Comparison of ENCODE assay signal across 15 cellular contexts in the genomic region with DNA sequence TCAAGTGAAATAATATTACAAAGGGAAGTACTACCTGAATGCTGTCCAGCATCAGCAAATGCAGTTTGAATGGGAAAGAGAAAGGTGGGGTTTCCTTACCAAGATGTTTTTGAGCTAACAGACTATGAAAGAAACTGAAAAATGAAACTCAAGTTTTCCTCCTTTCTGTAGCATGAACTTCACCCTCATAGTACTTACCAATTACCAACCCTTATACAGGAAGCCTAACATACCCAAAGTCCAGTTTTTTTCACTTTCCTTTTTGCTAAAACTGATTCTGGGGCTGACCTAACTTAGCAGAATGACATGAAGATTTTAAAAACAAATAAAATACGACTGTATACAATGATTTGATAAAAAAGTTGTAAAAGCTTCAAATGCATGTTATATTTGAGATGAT. TPM values are rescaled to one million over a fixed set of nuclear protein-coding genes. Genes with fewer than 3 reads are reported as not detected.
DNase-seq lines count a peak whose midpoint lies in the region; ATAC-seq and TF ChIP-seq lines count a peak whose summit lies in the region.
"Had no signal": no experiment of that assay in that cellular context is flagged by ENCODE, and none has a peak within 500 bp of the region (broad histone marks: within the 10 kb centered on the region; RNA-seq: fewer than 3 reads in every experiment).

No MANE protein-coding gene starts in this region.

- peak overlapping the region; percentile 76 for H3K4me3 Mint-ChIP-seq in activated CD4-positive, alpha-beta T cell treated with anti-CD3 and anti-CD28 coated beads, Interleukin-2, amount 10 ng/mL, durations not matched to agents 24 days and 14 days
- H3K4me3 Mint-ChIP-seq: neural progenitor cell had no signal

- H4K20me1 ChIP-seq in KMS-11 (ENCODE audit: insufficient read depth): no peaks in the 10 kb centered on the region

- no peak for DNase-seq in activated CD4-positive, alpha-beta T cell treated with anti-CD3 and anti-CD28 coated beads, Interleukin-2, amount 10 ng/mL, durations not matched to agents 24 days and 14 days
- DNase-seq in activated CD4-positive, alpha-beta T cell treated with anti-CD3 and anti-CD28 coated beads for 48 hours: no peak
- DNase-seq in left lobe of liver (ENCODE audit: low spot score): no peak
- no peak for DNase-seq in GF-D8 (lab: John Stamatoyannopoulos, UW)
- no peak for DNase-seq in DMS79 treated with DMSO at 0.1 percent for 48 hours (lab: John Stamatoyannopoulos, UW)
- DNase-seq in effector CD4-positive, alpha-beta T cell: no peak
- DNase-seq: amniotic stem cell; lower lobe of right lung; NCI-H1092; NCI-H2171; stimulated activated CD4-positive, alpha-beta T cell treated with anti-CD3 and anti-CD28 coated beads, Interleukin-4, amount 100 ng/mL, for 4 hours; uterus had no signal

- peaks cover 80% of the 10 kb centered on the region for H3K36me3 Mint-ChIP-seq in activated CD4-positive, alpha-beta T cell treated with anti-CD3 and anti-CD28 coated beads, Interleukin-2, amount 10 ng/mL, durations not matched to agents 24 days and 14 days (ENCODE audit: low read depth)

- peaks cover 55% of the 10 kb centered on the region for H3K4me1 Mint-ChIP-seq in activated CD4-positive, alpha-beta T cell treated with anti-CD3 and anti-CD28 coated beads, Interleukin-2, amount 10 ng/mL, durations not matched to agents 24 days and 14 days

- H3K36me3 ChIP-seq in KMS-11 (ENCODE audit: insufficient read depth): peaks cover 3% of the 10 kb centered on the region; the same call in 1 of the 2 replicates
- H3K36me3 ChIP-seq: uterus had no signal

- H3K27ac Mint-ChIP-seq in activated CD4-positive, alpha-beta T cell treated with anti-CD3 and anti-CD28 coated beads, Interleukin-2, amount 10 ng/mL, durations not matched to agents 24 days and 14 days: peak overlapping the region; percentile 77
- H3K27ac Mint-ChIP-seq: neural progenitor cell had no signal

- H3K27me3 Mint-ChIP-seq in activated CD4-positive, alpha-beta T cell treated with anti-CD3 and anti-CD28 coated beads, Interleukin-2, amount 10 ng/mL, durations not matched to agents 24 days and 14 days: no peaks in the 10 kb centered on the region

- peaks cover 5% of the 10 kb centered on the region for H3K9me3 Mint-ChIP-seq in activated CD4-positive, alpha-beta T cell treated with anti-CD3 and anti-CD28 coated beads, Interleukin-2, amount 10 ng/mL, durations not matched to agents 24 days and 14 days

- H3K27ac ChIP-seq in KMS-11: peak overlapping the region; percentile 3; the same call in 1 of the 2 replicates
- H3K27ac ChIP-seq: lower lobe of right lung, neural progenitor cell, uterus had no signal

- peaks cover 43% of the 10 kb centered on the region for H3K79me2 ChIP-seq in KMS-11 (ENCODE audit: insufficient read depth, low read depth)

- no peaks in the 10 kb centered on the region for H3K27me3 ChIP-seq in KMS-11 (ENCODE audit: insufficient read depth, low read depth)
- H3K27me3 ChIP-seq: neural progenitor cell, uterus had no signal

- peak overlapping the region; percentile 59 for H3K4me2 ChIP-seq in KMS-11
- H3K4me2 ChIP-seq: neural progenitor cell had no signal

- intact Hi-C loops in activated CD4-positive, alpha-beta T cell treated with anti-CD3 and anti-CD28 coated beads, Interleukin-2, amount 10 ng/mL, durations not matched to agents 24 days and 14 days (cut with micrococcal nuclease): no loop called here

- ATAC-seq in GM18867 (IDR thresholded peaks at IDR 0.05; ENCODE audit: unreplicated experiment) (peak; percentile 40), left lobe of liver (peak; percentile 15)
- ATAC-seq: lower lobe of right lung had no signal

- no peak overlapping the region for H3K9ac ChIP-seq in KMS-11
- H3K9ac ChIP-seq: neural progenitor cell had no signal

- no peak overlapping the region for H3K4me3 ChIP-seq in KMS-11 (IDR thresholded peaks at IDR 0.05; ENCODE audit: insufficient read depth, low read depth, low read length)
- H3K4me3 ChIP-seq: lower lobe of right lung, neural progenitor cell, uterus had no signal

- TF ChIP-seq CTCF in KMS-11 (conservative IDR thresholded peaks at IDR 0.05; ENCODE audit: low read depth, low read length): no peak

- H3K4me1 ChIP-seq in KMS-11 (ENCODE audit: low read depth, poor library complexity, severe bottlenecking): peaks cover 66% of the 10 kb centered on the region
- H3K4me1 ChIP-seq: neural progenitor cell had no signal

- no peak overlapping the region for H2AFZ ChIP-seq in KMS-11 (ENCODE audit: low read depth)
- H2AFZ ChIP-seq: neural progenitor cell had no signal

RNA-seq across cellular contexts. Expression of gene ZNFX1, which starts 5.2 kb away (rescaled TPM):
- 61.2 and 61.5 TPM in 2 replicates for total RNA-seq in activated CD4-positive, alpha-beta T cell treated with anti-CD3 and anti-CD28 coated beads, Interleukin-2, amount 10 ng/mL, durations not matched to agents 24 days and 14 days
- 10.0 TPM for total RNA-seq in left lobe of liver

RNA-seq across cellular contexts. Expression of gene DDX27, which starts 53.4 kb away (rescaled TPM):
- 56.5 and 56.9 TPM in 2 replicates for total RNA-seq in activated CD4-positive, alpha-beta T cell treated with anti-CD3 and anti-CD28 coated beads, Interleukin-2, amount 10 ng/mL, durations not matched to agents 24 days and 14 days
- total RNA-seq in left lobe of liver: 8.4 TPM
